In genomic region chr5:270340-270739, GRCh38 we compare ENCODE assay signal across 8 cellular contexts. TPM values are rescaled to one million over a fixed set of nuclear protein-coding genes. Genes with fewer than 3 reads are reported as not detected.
DNase-seq lines count a peak whose midpoint lies in the region; ATAC-seq and TF ChIP-seq lines count a peak whose summit lies in the region.

No MANE protein-coding gene starts in this region.

- peak overlapping the region; percentile 69 for H3K27ac Mint-ChIP-seq in activated naive CD4-positive, alpha-beta T cell treated with anti-CD3 and anti-CD28 coated beads for 36 hours
- peak overlapping the region; percentile 92 for H3K27ac Mint-ChIP-seq in activated CD8-positive, alpha-beta memory T cell treated with anti-CD3 and anti-CD28 coated beads, Interleukin-2, amount 10 ng/mL, durations not matched to agents 7 days and 5 days

- H3K36me3 ChIP-seq in liver (ENCODE audit: control insufficient read depth in 4 of 4, insufficient read depth in 3 of 4, low read depth in 1 of 4, low read length in 3 of 4) (peaks cover 0 to 15% (median 7%) of the 10 kb centered on the region in 4 donors), testis (ENCODE audit: low read depth, missing control alignments) (no peaks in the 10 kb centered on the region)

- CTCF ChIA-PET in activated naive CD4-positive, alpha-beta T cell treated with anti-CD3 and anti-CD28 coated beads for 36 hours (lab: Charles Lee): no interaction called here
- CTCF ChIA-PET in activated CD8-positive, alpha-beta memory T cell treated with anti-CD3 and anti-CD28 coated beads, Interleukin-2, amount 10 ng/mL, durations not matched to agents 7 days and 5 days (lab: Charles Lee): interaction anchor here (0.7 to 1.4 kb wide), 4 partner anchors 38 to 168 kb away, joined by 4 to 5 read pairs (median 5); no protein-coding TSS in a partner anchor

- peak overlapping the region; percentile 88 for H3K4me3 Mint-ChIP-seq in activated naive CD4-positive, alpha-beta T cell treated with anti-CD3 and anti-CD28 coated beads for 36 hours
- H3K4me3 Mint-ChIP-seq in activated CD8-positive, alpha-beta memory T cell treated with anti-CD3 and anti-CD28 coated beads, Interleukin-2, amount 10 ng/mL, durations not matched to agents 7 days and 5 days: peak overlapping the region; percentile 83

- WGBS in liver: 72% methylated on average over 17 of the region's 17 CpGs
- WGBS in testis, 2 donors: 29 to 35% methylated on average over 16 to 17 of the region's 17 CpGs

- no peaks in the 10 kb centered on the region for H3K9me3 Mint-ChIP-seq in activated naive CD4-positive, alpha-beta T cell treated with anti-CD3 and anti-CD28 coated beads for 36 hours
- H3K9me3 Mint-ChIP-seq in activated CD8-positive, alpha-beta memory T cell treated with anti-CD3 and anti-CD28 coated beads, Interleukin-2, amount 10 ng/mL, durations not matched to agents 7 days and 5 days (ENCODE audit: low read depth): no peaks in the 10 kb centered on the region

- no peak overlapping the region for H3K9ac ChIP-seq in liver (ENCODE audit: low read depth in 1 of 2, low read length in 2 of 2)

- no peaks in the 10 kb centered on the region for H3K27me3 Mint-ChIP-seq in activated naive CD4-positive, alpha-beta T cell treated with anti-CD3 and anti-CD28 coated beads for 36 hours (ENCODE audit: low read depth)
- no peaks in the 10 kb centered on the region for H3K27me3 Mint-ChIP-seq in activated CD8-positive, alpha-beta memory T cell treated with anti-CD3 and anti-CD28 coated beads, Interleukin-2, amount 10 ng/mL, durations not matched to agents 7 days and 5 days

- H3K27ac ChIP-seq in liver (ENCODE audit: low read depth in 1 of 2, low read length in 2 of 2) (peak overlapping the region; percentile 76 to 90), testis (no peak overlapping the region)

- TF ChIP-seq POLR2A in testis (IDR thresholded peaks at IDR 0.05): no peak

- peaks cover 18% of the 10 kb centered on the region for H3K36me3 Mint-ChIP-seq in activated naive CD4-positive, alpha-beta T cell treated with anti-CD3 and anti-CD28 coated beads for 36 hours (ENCODE audit: low read depth)
- H3K36me3 Mint-ChIP-seq in activated CD8-positive, alpha-beta memory T cell treated with anti-CD3 and anti-CD28 coated beads, Interleukin-2, amount 10 ng/mL, durations not matched to agents 7 days and 5 days: peaks cover 11% of the 10 kb centered on the region

- H3K9me3 ChIP-seq in liver (ENCODE audit: control insufficient read depth in 4 of 4, low read length in 3 of 4): no peaks in the 10 kb centered on the region
- H3K9me3 ChIP-seq in testis: no peaks in the 10 kb centered on the region

- TF ChIP-seq CTCF in liver (IDR thresholded peaks at IDR 0.05; ENCODE audit: low read depth, low read length, missing input control) (no peak), testis (IDR thresholded peaks at IDR 0.05) (no peak)

- H3K27me3 ChIP-seq in liver (ENCODE audit: control insufficient read depth in 4 of 4, insufficient read depth in 4 of 4, low read length in 3 of 4) (no peaks in the 10 kb centered on the region), testis (no peaks in the 10 kb centered on the region)

- intact Hi-C loops in activated naive CD4-positive, alpha-beta T cell treated with anti-CD3 and anti-CD28 coated beads for 36 hours (cut with micrococcal nuclease): loop anchor here (2.0 to 5.0 kb wide), 3 partner anchors 122 to 1362 kb away; partner anchors contain the start of gene CEP72
- intact Hi-C loops in testis (cut with DNase I; ENCODE audit: low total_unique reads): no loop called here

- no peak for TF ChIP-seq RAD21 in liver (IDR thresholded peaks at IDR 0.05)

- peaks cover 38% of the 10 kb centered on the region for H3K4me1 Mint-ChIP-seq in activated naive CD4-positive, alpha-beta T cell treated with anti-CD3 and anti-CD28 coated beads for 36 hours (ENCODE audit: low read depth)
- H3K4me1 Mint-ChIP-seq in activated CD8-positive, alpha-beta memory T cell treated with anti-CD3 and anti-CD28 coated beads, Interleukin-2, amount 10 ng/mL, durations not matched to agents 7 days and 5 days: peaks cover 38% of the 10 kb centered on the region

- no peak for ATAC-seq in activated CD8-positive, alpha-beta memory T cell treated with anti-CD3 and anti-CD28 coated beads, Interleukin-2, amount 10 ng/mL, durations not matched to agents 7 days and 5 days
- ATAC-seq in GM18870 (IDR thresholded peaks at IDR 0.05; ENCODE audit: unreplicated experiment): no peak

- H3K4me1 ChIP-seq in liver (ENCODE audit: control insufficient read depth in 4 of 4, insufficient read depth in 4 of 4, low read length in 3 of 4) (peaks cover 0 to 6% (median 3%) of the 10 kb centered on the region in 4 donors), testis (peaks cover 11% of the 10 kb centered on the region)

- DNase-seq in activated naive CD4-positive, alpha-beta T cell treated with anti-CD3 and anti-CD28 coated beads for 36 hours: no peak
- no peak for DNase-seq in activated naive CD4-positive, alpha-beta T cell (lab: John Stamatoyannopoulos, UW)
- DNase-seq in activated CD8-positive, alpha-beta memory T cell treated with anti-CD3 and anti-CD28 coated beads, Interleukin-2, amount 10 ng/mL, durations not matched to agents 7 days and 5 days: no peak
- DNase-seq in testis: no peak
- DNase-seq in AG08396 (ENCODE audit: low spot score): no peak
- DNase-seq in NCI-H446 (lab: John Stamatoyannopoulos, UW): no peak

- H3K4me3 ChIP-seq in liver (ENCODE audit: low read depth in 1 of 3, low read length in 3 of 3) (peak overlapping the region in 1 of 3 donors; percentile 83), testis (peak overlapping the region; percentile 92 to 98)

TF ChIP-seq in liver, 16 proteins besides CTCF, POLR2A, EP300 and RAD21 (continues in another document):
- no peak for TF ChIP-seq ZBTB33 (IDR thresholded peaks at IDR 0.05)
- no peak for TF ChIP-seq EGR1 (IDR thresholded peaks at IDR 0.05; ENCODE audit: low read depth in 2 of 2)
- TF ChIP-seq RXRA (IDR thresholded peaks at IDR 0.05): no peak
- TF ChIP-seq TAF1 (conservative IDR thresholded peaks at IDR 0.05): no peak
- no peak for TF ChIP-seq HNF4A (conservative IDR thresholded peaks at IDR 0.05)
- no peak for TF ChIP-seq SP1 (IDR thresholded peaks at IDR 0.05)
- no peak for TF ChIP-seq MAX (IDR thresholded peaks at IDR 0.05)
- no peak for TF ChIP-seq GABPA (IDR thresholded peaks at IDR 0.05 in 1 of 2, conservative IDR thresholded peaks at IDR 0.05 in 1 of 2)
- TF ChIP-seq YY1 (IDR thresholded peaks at IDR 0.05): no peak
- TF ChIP-seq FOXA1 (IDR thresholded peaks at IDR 0.05): no peak
- no peak for TF ChIP-seq FOXA2 (IDR thresholded peaks at IDR 0.05)

RNA-seq across cellular contexts. Expression of gene PDCD6, which starts 1.1 kb away (rescaled TPM):
- 10 to 100 TPM; 61.1 to 62.8 TPM for total RNA-seq in activated naive CD4-positive, alpha-beta T cell treated with anti-CD3 and anti-CD28 coated beads for 36 hours
- 100 to 1,000 TPM in 1 of 2 experiments, 10 to 100 TPM in 1; 81.7 to 101 TPM for total RNA-seq in activated CD8-positive, alpha-beta memory T cell treated with anti-CD3 and anti-CD28 coated beads, Interleukin-2, amount 10 ng/mL, durations not matched to agents 7 days and 5 days
- total RNA-seq in liver (10 to 100 TPM; 36.1 to 60.9 TPM), testis (100 to 1,000 TPM; 100 to 123 TPM)
- polyA plus RNA-seq in liver (10 to 100 TPM; 55.4 to 63.9 TPM), testis (ENCODE audit: insufficient read depth, low read depth, low replicate concordance) (102 TPM)

RNA-seq across cellular contexts. Expression of gene AHRR, which starts 51.2 kb away (rescaled TPM):
- total RNA-seq in activated naive CD4-positive, alpha-beta T cell treated with anti-CD3 and anti-CD28 coated beads for 36 hours: 1 to 10 TPM; 4.1 to 5.5 TPM
- 10 to 100 TPM; 56.8 to 64.0 TPM for total RNA-seq in activated CD8-positive, alpha-beta memory T cell treated with anti-CD3 and anti-CD28 coated beads, Interleukin-2, amount 10 ng/mL, durations not matched to agents 7 days and 5 days
- under 1 TPM; 0.33 to 0.47 TPM for total RNA-seq in liver
- under 1 TPM; 0.15 TPM for polyA plus RNA-seq in liver
- 10 to 100 TPM; 36.9 to 43.4 TPM for total RNA-seq in testis
- polyA plus RNA-seq in testis (ENCODE audit: insufficient read depth, low read depth, low replicate concordance): 68.5 TPM

RNA-seq across cellular contexts. Expression of gene SDHA, which starts 52.2 kb away (rescaled TPM):
- 100 to 1,000 TPM; 133 to 136 TPM for total RNA-seq in activated naive CD4-positive, alpha-beta T cell treated with anti-CD3 and anti-CD28 coated beads for 36 hours
- total RNA-seq in activated CD8-positive, alpha-beta memory T cell treated with anti-CD3 and anti-CD28 coated beads, Interleukin-2, amount 10 ng/mL, durations not matched to agents 7 days and 5 days: 100 to 1,000 TPM; 201 TPM
- total RNA-seq in liver: 100 to 1,000 TPM in 1 of 2 donors, 10 to 100 TPM in 1; 79.2 to 172 TPM
- 100 to 1,000 TPM; 147 to 215 TPM for polyA plus RNA-seq in liver
- total RNA-seq in testis: 100 to 1,000 TPM in 1 of 2 donors, 10 to 100 TPM in 1; 96.9 to 107 TPM
- polyA plus RNA-seq in testis (ENCODE audit: insufficient read depth, low read depth, low replicate concordance): 195 TPM

RNA-seq across cellular contexts. Expression of gene CCDC127, which starts 52.4 kb away (rescaled TPM):
- 1 to 10 TPM; 3.6 to 4.0 TPM for total RNA-seq in activated naive CD4-positive, alpha-beta T cell treated with anti-CD3 and anti-CD28 coated beads for 36 hours
- 1 to 10 TPM; 4.8 to 6.2 TPM for total RNA-seq in activated CD8-positive, alpha-beta memory T cell treated with anti-CD3 and anti-CD28 coated beads, Interleukin-2, amount 10 ng/mL, durations not matched to agents 7 days and 5 days
- 1 to 10 TPM; 1.9 to 2.3 TPM for total RNA-seq in liver
- 1 to 10 TPM; 1.1 to 2.6 TPM for polyA plus RNA-seq in liver
- total RNA-seq in testis: 1 to 10 TPM; 6.6 to 6.7 TPM
- 6.9 TPM for polyA plus RNA-seq in testis (ENCODE audit: insufficient read depth, low read depth, low replicate concordance)

Comparison
In these comparisons a context has a peak if more than half of its experiments do, and no peak if none do; other contexts are left out.
1. H3K27ac ChIP-seq: peak in liver (2 of 2); none in testis (0 of 2).
2. RNA of gene AHRR, which starts 51.2 kb away (total RNA-seq): 56.8 to 64.0 TPM in activated CD8-positive, alpha-beta memory T cell treated with anti-CD3 and anti-CD28 coated beads, Interleukin-2, amount 10 ng/mL, durations not matched to agents 7 days and 5 days and 36.9 to 43.4 TPM in testis; 4.1 to 5.5 TPM in activated naive CD4-positive, alpha-beta T cell treated with anti-CD3 and anti-CD28 coated beads for 36 hours and 0.33 to 0.47 TPM in liver; every median in the first group is over 4 times any median in the second.